ENCODE assay signal across 1 cellular context in the genomic region with DNA sequence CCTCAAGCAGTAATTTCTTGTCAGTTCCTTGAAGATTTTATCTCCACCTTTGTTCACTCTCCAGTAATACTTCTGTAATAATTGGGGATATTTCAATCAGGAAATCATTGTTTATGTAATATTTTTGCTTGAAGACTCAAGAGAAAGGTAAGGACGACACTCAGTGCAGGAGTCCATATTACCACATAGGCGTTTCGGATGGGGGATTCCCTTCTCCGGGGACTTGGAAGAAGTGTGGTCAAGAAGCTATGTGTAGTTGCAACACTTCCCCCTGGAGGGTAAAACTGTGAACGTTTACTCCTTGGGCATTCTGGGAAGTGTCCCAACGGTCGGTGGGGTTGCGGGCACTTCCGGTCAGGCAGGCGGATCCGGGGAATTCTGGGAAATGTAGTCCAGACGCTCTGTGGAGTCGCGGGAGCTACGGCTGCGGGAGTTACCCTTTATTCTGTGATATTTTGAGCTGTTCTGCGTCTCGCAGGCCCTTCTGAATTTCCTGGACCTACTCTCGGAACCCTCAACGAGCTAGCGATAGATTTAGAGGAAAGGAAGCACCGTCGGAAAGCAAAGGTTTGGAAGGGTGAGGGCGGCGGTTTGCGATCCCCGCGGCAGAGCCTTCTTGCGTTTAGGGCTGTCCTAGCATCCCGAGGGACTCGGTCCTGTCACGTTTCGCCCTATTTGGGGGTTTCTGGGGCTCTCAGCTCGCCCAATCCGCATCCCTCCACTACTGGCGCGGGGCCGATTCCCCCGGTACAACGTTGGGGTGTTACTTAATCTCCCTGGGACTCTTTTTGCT.
TF ChIP-seq lines count a peak whose summit lies in the region.

Gene ZNF221 (plus strand): TSS at position 395 of the 793 bp plus-strand sequence. CDS start 11,499 bp downstream, outside the sequence.

TF ChIP-seq in GM12878, 131 proteins besides CTCF, POLR2A, EP300 and RAD21 (continued from another document and continues in another):
- TF ChIP-seq REST (IDR thresholded peaks at IDR 0.05; ENCODE audit: low read depth, low read length) (no peak), RB1 (IDR thresholded peaks at IDR 0.05; ENCODE audit: borderline replicate concordance) (peak; percentile 71; the same call in 1 of the 2 replicates), MEF2A (IDR thresholded peaks at IDR 0.05; ENCODE audit: insufficient read depth, low read depth, low read length) (no peak), KAT2A (conservative IDR thresholded peaks at IDR 0.05; ENCODE audit: control insufficient read depth, low read depth, low read length) (no peak), MXI1 (IDR thresholded peaks at IDR 0.05; ENCODE audit: low read depth, low read length) (peak; percentile 22; the same call in 1 of the 2 replicates), SPI1 (IDR thresholded peaks at IDR 0.05; ENCODE audit: borderline replicate concordance, insufficient read depth, low read depth, low read length) (peak; percentile 40; the same call in 1 of the 2 replicates), ZNF207 (IDR thresholded peaks at IDR 0.05; ENCODE audit: borderline replicate concordance) (no peak), ATF7 (IDR thresholded peaks at IDR 0.05; ENCODE audit: low read depth) (peak; percentile 23; the same call in 1 of the 2 replicates), SMC3 (IDR thresholded peaks at IDR 0.05; ENCODE audit: borderline replicate concordance, low read length) (no peak), CEBPB (IDR thresholded peaks at IDR 0.05; ENCODE audit: borderline replicate concordance in 1 of 2, low read depth in 2 of 2, low read length in 2 of 2) (0 out of 4 replicates have a peak, but pooled peaks of 1 of the 2 experiments have one; percentile 50), SUPT20H (IDR thresholded peaks at IDR 0.05; ENCODE audit: borderline replicate concordance, control insufficient read depth, low read depth, low read length) (no peak), TCF3 (IDR thresholded peaks at IDR 0.05; ENCODE audit: borderline replicate concordance, insufficient read depth, low read depth, low read length) (no peak), ZNF217 (IDR thresholded peaks at IDR 0.05) (no peak), WRNIP1 (IDR thresholded peaks at IDR 0.05; ENCODE audit: borderline replicate concordance, low read depth, low read length) (0 out of 2 replicates have a peak, but pooled peaks have one; percentile 46), FOXK2 (IDR thresholded peaks at IDR 0.05) (no peak), MEF2B (IDR thresholded peaks at IDR 0.05; ENCODE audit: partially characterized antibody, poor library complexity, severe bottlenecking) (peak; percentile 73), ESRRA (IDR thresholded peaks at IDR 0.05; ENCODE audit: low read length) (no peak), ZBTB33 (IDR thresholded peaks at IDR 0.05) (0 out of 2 replicates have a peak, but pooled peaks have one; percentile 15), CBX3 (IDR thresholded peaks at IDR 0.05; ENCODE audit: borderline replicate concordance, low read depth) (no peak), SRF (IDR thresholded peaks at IDR 0.05; ENCODE audit: low read depth in 2 of 2, low read length in 2 of 2) (0 out of 4 replicates have a peak, but pooled peaks of 1 of the 2 experiments have one; percentile 13), HDAC2 (IDR thresholded peaks at IDR 0.05) (no peak), ZNF384 (IDR thresholded peaks at IDR 0.05; ENCODE audit: borderline replicate concordance, low read depth, low read length) (no peak), RCOR1 (conservative IDR thresholded peaks at IDR 0.05; ENCODE audit: low read depth, low read length) (no peak), EZH2 (IDR thresholded peaks at IDR 0.05; ENCODE audit: borderline replicate concordance, control insufficient read depth, low read depth, low read length) (no peak), RUNX3 (IDR thresholded peaks at IDR 0.05; ENCODE audit: low read length) (peak; percentile 74), POLR2AphosphoS2 (IDR thresholded peaks at IDR 0.05; ENCODE audit: low read depth, low read length) (no peak), USF1 (IDR thresholded peaks at IDR 0.05; ENCODE audit: borderline replicate concordance, extremely low read length, insufficient read depth, low read depth, low read length) (no peak)
- TF ChIP-seq, protein P1, sequence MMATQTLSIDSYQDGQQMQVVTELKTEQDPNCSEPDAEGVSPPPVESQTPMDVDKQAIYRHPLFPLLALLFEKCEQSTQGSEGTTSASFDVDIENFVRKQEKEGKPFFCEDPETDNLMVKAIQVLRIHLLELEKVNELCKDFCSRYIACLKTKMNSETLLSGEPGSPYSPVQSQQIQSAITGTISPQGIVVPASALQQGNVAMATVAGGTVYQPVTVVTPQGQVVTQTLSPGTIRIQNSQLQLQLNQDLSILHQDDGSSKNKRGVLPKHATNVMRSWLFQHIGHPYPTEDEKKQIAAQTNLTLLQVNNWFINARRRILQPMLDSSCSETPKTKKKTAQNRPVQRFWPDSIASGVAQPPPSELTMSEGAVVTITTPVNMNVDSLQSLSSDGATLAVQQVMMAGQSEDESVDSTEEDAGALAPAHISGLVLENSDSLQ (IDR thresholded peaks at IDR 0.05): no peak
- TF ChIP-seq, protein P2, sequence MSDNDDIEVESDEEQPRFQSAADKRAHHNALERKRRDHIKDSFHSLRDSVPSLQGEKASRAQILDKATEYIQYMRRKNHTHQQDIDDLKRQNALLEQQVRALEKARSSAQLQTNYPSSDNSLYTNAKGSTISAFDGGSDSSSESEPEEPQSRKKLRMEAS (IDR thresholded peaks at IDR 0.05; ENCODE audit: low read depth, low read length): no peak
- TF ChIP-seq, protein P3, sequence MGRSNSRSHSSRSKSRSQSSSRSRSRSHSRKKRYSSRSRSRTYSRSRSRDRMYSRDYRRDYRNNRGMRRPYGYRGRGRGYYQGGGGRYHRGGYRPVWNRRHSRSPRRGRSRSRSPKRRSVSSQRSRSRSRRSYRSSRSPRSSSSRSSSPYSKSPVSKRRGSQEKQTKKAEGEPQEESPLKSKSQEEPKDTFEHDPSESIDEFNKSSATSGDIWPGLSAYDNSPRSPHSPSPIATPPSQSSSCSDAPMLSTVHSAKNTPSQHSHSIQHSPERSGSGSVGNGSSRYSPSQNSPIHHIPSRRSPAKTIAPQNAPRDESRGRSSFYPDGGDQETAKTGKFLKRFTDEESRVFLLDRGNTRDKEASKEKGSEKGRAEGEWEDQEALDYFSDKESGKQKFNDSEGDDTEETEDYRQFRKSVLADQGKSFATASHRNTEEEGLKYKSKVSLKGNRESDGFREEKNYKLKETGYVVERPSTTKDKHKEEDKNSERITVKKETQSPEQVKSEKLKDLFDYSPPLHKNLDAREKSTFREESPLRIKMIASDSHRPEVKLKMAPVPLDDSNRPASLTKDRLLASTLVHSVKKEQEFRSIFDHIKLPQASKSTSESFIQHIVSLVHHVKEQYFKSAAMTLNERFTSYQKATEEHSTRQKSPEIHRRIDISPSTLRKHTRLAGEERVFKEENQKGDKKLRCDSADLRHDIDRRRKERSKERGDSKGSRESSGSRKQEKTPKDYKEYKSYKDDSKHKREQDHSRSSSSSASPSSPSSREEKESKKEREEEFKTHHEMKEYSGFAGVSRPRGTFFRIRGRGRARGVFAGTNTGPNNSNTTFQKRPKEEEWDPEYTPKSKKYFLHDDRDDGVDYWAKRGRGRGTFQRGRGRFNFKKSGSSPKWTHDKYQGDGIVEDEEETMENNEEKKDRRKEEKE (IDR thresholded peaks at IDR 0.05): no peak
- TF ChIP-seq, protein P4, sequence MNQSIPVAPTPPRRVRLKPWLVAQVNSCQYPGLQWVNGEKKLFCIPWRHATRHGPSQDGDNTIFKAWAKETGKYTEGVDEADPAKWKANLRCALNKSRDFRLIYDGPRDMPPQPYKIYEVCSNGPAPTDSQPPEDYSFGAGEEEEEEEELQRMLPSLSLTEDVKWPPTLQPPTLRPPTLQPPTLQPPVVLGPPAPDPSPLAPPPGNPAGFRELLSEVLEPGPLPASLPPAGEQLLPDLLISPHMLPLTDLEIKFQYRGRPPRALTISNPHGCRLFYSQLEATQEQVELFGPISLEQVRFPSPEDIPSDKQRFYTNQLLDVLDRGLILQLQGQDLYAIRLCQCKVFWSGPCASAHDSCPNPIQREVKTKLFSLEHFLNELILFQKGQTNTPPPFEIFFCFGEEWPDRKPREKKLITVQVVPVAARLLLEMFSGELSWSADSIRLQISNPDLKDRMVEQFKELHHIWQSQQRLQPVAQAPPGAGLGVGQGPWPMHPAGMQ (IDR thresholded peaks at IDR 0.05; ENCODE audit: borderline replicate concordance): no peak
- TF ChIP-seq, protein P5, sequence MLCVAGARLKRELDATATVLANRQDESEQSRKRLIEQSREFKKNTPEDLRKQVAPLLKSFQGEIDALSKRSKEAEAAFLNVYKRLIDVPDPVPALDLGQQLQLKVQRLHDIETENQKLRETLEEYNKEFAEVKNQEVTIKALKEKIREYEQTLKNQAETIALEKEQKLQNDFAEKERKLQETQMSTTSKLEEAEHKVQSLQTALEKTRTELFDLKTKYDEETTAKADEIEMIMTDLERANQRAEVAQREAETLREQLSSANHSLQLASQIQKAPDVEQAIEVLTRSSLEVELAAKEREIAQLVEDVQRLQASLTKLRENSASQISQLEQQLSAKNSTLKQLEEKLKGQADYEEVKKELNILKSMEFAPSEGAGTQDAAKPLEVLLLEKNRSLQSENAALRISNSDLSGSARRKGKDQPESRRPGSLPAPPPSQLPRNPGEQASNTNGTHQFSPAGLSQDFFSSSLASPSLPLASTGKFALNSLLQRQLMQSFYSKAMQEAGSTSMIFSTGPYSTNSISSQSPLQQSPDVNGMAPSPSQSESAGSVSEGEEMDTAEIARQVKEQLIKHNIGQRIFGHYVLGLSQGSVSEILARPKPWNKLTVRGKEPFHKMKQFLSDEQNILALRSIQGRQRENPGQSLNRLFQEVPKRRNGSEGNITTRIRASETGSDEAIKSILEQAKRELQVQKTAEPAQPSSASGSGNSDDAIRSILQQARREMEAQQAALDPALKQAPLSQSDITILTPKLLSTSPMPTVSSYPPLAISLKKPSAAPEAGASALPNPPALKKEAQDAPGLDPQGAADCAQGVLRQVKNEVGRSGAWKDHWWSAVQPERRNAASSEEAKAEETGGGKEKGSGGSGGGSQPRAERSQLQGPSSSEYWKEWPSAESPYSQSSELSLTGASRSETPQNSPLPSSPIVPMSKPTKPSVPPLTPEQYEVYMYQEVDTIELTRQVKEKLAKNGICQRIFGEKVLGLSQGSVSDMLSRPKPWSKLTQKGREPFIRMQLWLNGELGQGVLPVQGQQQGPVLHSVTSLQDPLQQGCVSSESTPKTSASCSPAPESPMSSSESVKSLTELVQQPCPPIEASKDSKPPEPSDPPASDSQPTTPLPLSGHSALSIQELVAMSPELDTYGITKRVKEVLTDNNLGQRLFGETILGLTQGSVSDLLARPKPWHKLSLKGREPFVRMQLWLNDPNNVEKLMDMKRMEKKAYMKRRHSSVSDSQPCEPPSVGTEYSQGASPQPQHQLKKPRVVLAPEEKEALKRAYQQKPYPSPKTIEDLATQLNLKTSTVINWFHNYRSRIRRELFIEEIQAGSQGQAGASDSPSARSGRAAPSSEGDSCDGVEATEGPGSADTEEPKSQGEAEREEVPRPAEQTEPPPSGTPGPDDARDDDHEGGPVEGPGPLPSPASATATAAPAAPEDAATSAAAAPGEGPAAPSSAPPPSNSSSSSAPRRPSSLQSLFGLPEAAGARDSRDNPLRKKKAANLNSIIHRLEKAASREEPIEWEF (IDR thresholded peaks at IDR 0.05; ENCODE audit: insufficient replicate concordance, low read depth, low read length): no peak
